Comparison of ENCODE assay signal across 19 cellular contexts in the genomic region with DNA sequence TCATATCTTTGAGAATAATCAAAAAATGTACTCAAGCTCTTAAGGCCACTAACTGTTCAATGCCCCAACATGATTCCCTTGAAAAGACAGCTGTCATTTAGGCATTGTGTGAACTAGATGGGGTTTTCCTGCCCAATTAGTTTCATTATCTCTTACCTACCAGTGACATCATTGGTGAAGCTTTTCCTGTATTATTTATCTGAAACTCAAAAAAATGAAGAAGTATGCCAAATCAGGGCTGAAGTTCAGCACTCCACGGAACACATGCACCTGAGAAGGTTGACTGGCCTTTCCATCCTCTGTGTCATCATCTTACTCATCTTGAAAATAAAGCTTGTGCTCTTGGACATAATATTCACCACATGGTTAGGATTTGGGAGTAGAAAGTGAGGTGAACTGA.
A peak's percentile ranks its signal among the peaks of the same experiment; 100 is the strongest.
DNase-seq lines count a peak whose midpoint lies in the region; ATAC-seq, FAIRE-seq and TF ChIP-seq lines count a peak whose summit lies in the region.
"Had no signal": no experiment of that assay in that cellular context is flagged by ENCODE, and none has a peak within 500 bp of the region (broad histone marks: within the 10 kb centered on the region; RNA-seq: fewer than 3 reads in every experiment).

No MANE protein-coding gene starts in this region.

- no peaks in the 10 kb centered on the region for H3K36me3 ChIP-seq in PC-9 (ENCODE audit: low read depth)
- H3K36me3 ChIP-seq: heart left ventricle, stomach had no signal

- CTCF ChIA-PET in PC-9 (lab: Charles Lee) = no interaction called here

- BruUV-seq in PC-9 (replicated peaks; lab: Mats Ljungman, UMichigan) = no TSS peak

- intact Hi-C loops in PC-9 (cut with micrococcal nuclease; ENCODE audit: unreplicated experiment) = no loop called here

- TF ChIP-seq CTCF in D721Med (IDR thresholded peaks at IDR 0.05; ENCODE audit: insufficient read depth, missing control alignments) = no peak
- no peak for TF ChIP-seq CTCF in PC-9 (conservative IDR thresholded peaks at IDR 0.05)

- H3K4me2 ChIP-seq in PC-9 = no peak overlapping the region

- ATAC-seq in GM18873 (IDR thresholded peaks at IDR 0.05; ENCODE audit: low FRiP score, unreplicated experiment) (peak; percentile 62), HG02610 (IDR thresholded peaks at IDR 0.05; ENCODE audit: unreplicated experiment) (peak; percentile 69), HG03520 (IDR thresholded peaks at IDR 0.05; ENCODE audit: unreplicated experiment) (peak; percentile 77)
- ATAC-seq: esophagus mucosa, heart left ventricle had no signal

- H4K20me1 ChIP-seq in PC-9 (ENCODE audit: insufficient read depth) = no peaks in the 10 kb centered on the region

- H3K9me3 ChIP-seq in PC-9 (ENCODE audit: insufficient read depth, low read depth) = no peaks in the 10 kb centered on the region
- H3K9me3 ChIP-seq: heart left ventricle, stomach had no signal

- H3K27me3 ChIP-seq in PC-9 (ENCODE audit: insufficient read depth, low read depth) = no peaks in the 10 kb centered on the region
- H3K27me3 ChIP-seq: heart left ventricle, stomach had no signal

- no peaks in the 10 kb centered on the region for H3K79me2 ChIP-seq in PC-9 (ENCODE audit: low read depth)

- no peaks in the 10 kb centered on the region for H3F3A ChIP-seq in PC-9 (ENCODE audit: insufficient read depth, low read depth)

- DNase-seq in D721Med (ENCODE audit: insufficient read length, low spot score) (no peak), PC-9 (no peak), AG08395 (ENCODE audit: low spot score) (no peak)
- DNase-seq in activated naive CD4-positive, alpha-beta T cell treated with anti-CD3 and anti-CD28 coated beads, Interleukin-2, amount 50 U/mL, for 16 hours = no peak
- DNase-seq in activated CD4-positive, alpha-beta T cell treated with anti-CD3 and anti-CD28 coated beads, Interleukin-2, amount 50 U/mL, for 4 hours = no peak
- DNase-seq: activated CD8-positive, alpha-beta memory T cell treated with anti-CD3 and anti-CD28 coated beads for 24 hours; activated effector memory CD4-positive, alpha-beta T cell treated with anti-CD3 and anti-CD28 coated beads, Interleukin-2, amount 50 U/mL, for 16 hours; CD4-positive, alpha-beta T cell; heart left ventricle; kidney; NCI-H2081; NK-92 treated with Interleukin-12 subunit alpha and Interleukin-12 subunit beta, amount 100 ng/mL, for 24 hours; stomach had no signal

- no peaks in the 10 kb centered on the region for H3K4me1 ChIP-seq in PC-9 (replicated peaks; ENCODE audit: insufficient read depth)

- peak; percentile 98 for FAIRE-seq in D721Med (lab: Jason Lieb, UNC)
- FAIRE-seq: A204.1, astrocyte, kidney had no signal

- H2AFZ ChIP-seq in PC-9 = no peak overlapping the region

- H3K9me2 ChIP-seq in PC-9 (ENCODE audit: insufficient read depth) = no peaks in the 10 kb centered on the region

- POLR2A ChIA-PET in PC-9 (lab: Charles Lee; ENCODE audit: unreplicated experiment) = no interaction called here

- no peak overlapping the region for H3K4me3 ChIP-seq in PC-9
- H3K4me3 ChIP-seq: heart left ventricle, stomach had no signal

- no peak overlapping the region for H3K27ac ChIP-seq in PC-9
- H3K27ac ChIP-seq: heart left ventricle, stomach had no signal
